ENCODE assay signal across 8 cellular contexts in genomic region chr7:47253650-47254080, GRCh38.
DNase-seq lines count a peak whose midpoint lies in the region; ATAC-seq and TF ChIP-seq lines count a peak whose summit lies in the region.

No MANE protein-coding gene starts in this region.

- peak overlapping the region; percentile 52 for H3K4me3 ChIP-seq in kidney epithelial cell (ENCODE audit: low read depth, low read length)
- H3K4me3 ChIP-seq in spleen = peak overlapping the region; percentile 18 to 70 (median 40)

- peak; percentile 4 for DNase-seq in activated CD4-positive, alpha-beta T cell treated with anti-CD3 and anti-CD28 coated beads for 36 hours
- no peak for DNase-seq in activated CD4-positive, alpha-beta T cell treated with anti-CD3 and anti-CD28 coated beads for 4 hours
- peak; percentile 48 for DNase-seq in NOMO-1 treated with DMSO at 0.1 percent for 48 hours (lab: John Stamatoyannopoulos, UW; ENCODE audit: unreplicated experiment)
- DNase-seq in caudate nucleus (lab: John Stamatoyannopoulos, UW) = peak in 3 of 61 donors; percentile 21 to 30 (median 30)
- DNase-seq in kidney epithelial cell (ENCODE audit: low read depth) = peak; percentile 31
- DNase-seq in spleen = no peak
- DNase-seq in NCI-H2029 treated with DMSO at 0.1 percent for 48 hours (lab: John Stamatoyannopoulos, UW) = no peak

- H3K27ac Mint-ChIP-seq in activated CD4-positive, alpha-beta T cell treated with anti-CD3 and anti-CD28 coated beads for 36 hours = no peak overlapping the region

- H3K4me3 Mint-ChIP-seq in activated CD4-positive, alpha-beta T cell treated with anti-CD3 and anti-CD28 coated beads for 36 hours = no peak overlapping the region

- peaks cover 31% of the 10 kb centered on the region for H3K27me3 Mint-ChIP-seq in activated CD4-positive, alpha-beta T cell treated with anti-CD3 and anti-CD28 coated beads for 36 hours

- ATAC-seq in activated CD4-positive, alpha-beta T cell treated with anti-CD3 and anti-CD28 coated beads for 36 hours = no peak
- ATAC-seq in HG02678 (IDR thresholded peaks at IDR 0.05; ENCODE audit: unreplicated experiment) = peak; percentile 38

- POLR2A ChIA-PET in activated CD4-positive, alpha-beta T cell treated with anti-CD3 and anti-CD28 coated beads for 36 hours (lab: Charles Lee) = no interaction called here

- H3K36me3 ChIP-seq in kidney epithelial cell (ENCODE audit: control insufficient read depth, insufficient read depth, low read length) = no peaks in the 10 kb centered on the region
- no peaks in the 10 kb centered on the region for H3K36me3 ChIP-seq in spleen

- no peak for TF ChIP-seq POLR2A in spleen (IDR thresholded peaks at IDR 0.05)

- peaks cover 7 to 27% (median 21%) of the 10 kb centered on the region in 6 donors for H3K4me1 ChIP-seq in spleen

- H3K4me1 Mint-ChIP-seq in activated CD4-positive, alpha-beta T cell treated with anti-CD3 and anti-CD28 coated beads for 36 hours = peaks cover 3% of the 10 kb centered on the region

- intact Hi-C loops in activated CD4-positive, alpha-beta T cell treated with anti-CD3 and anti-CD28 coated beads for 36 hours (cut with DNase I, micrococcal nuclease) = loop anchor here in 1 of 2 experiments (2.0 kb wide), 1 partner anchor 1331 kb away; no protein-coding TSS in a partner anchor
- intact Hi-C loops in spleen (cut with DNase I; ENCODE audit: low total_unique reads) = no loop called here

- TF ChIP-seq CTCF in kidney epithelial cell (IDR thresholded peaks at IDR 0.05; ENCODE audit: insufficient read depth, low read length, poor library complexity, severe bottlenecking) (no peak), spleen (IDR thresholded peaks at IDR 0.05 in 8 of 11, conservative IDR thresholded peaks at IDR 0.05 in 3 of 11) (no peak)

- H3K9me3 Mint-ChIP-seq in activated CD4-positive, alpha-beta T cell treated with anti-CD3 and anti-CD28 coated beads for 36 hours (ENCODE audit: low read depth) = peaks cover 3% of the 10 kb centered on the region

- H3K9me3 ChIP-seq in spleen = peaks cover 0 to 17% (median 10%) of the 10 kb centered on the region in 8 donors

- WGBS in spleen, 5 donors = 6 to 12% (median 9%) methylated on average over 7 to 14 of the region's 14 CpGs

- H3K27me3 ChIP-seq in kidney epithelial cell (ENCODE audit: control insufficient read depth, insufficient read depth, low read length) (no peaks in the 10 kb centered on the region), spleen (replicated peaks in 1 of 7) (peaks cover 0 to 11% (median 0%) of the 10 kb centered on the region in 7 donors)

- CTCF ChIA-PET in activated CD4-positive, alpha-beta T cell treated with anti-CD3 and anti-CD28 coated beads for 36 hours (lab: Charles Lee) = interaction anchor here (0.6 to 1.1 kb wide), 5 partner anchors 11 to 1127 kb away, joined by 3 to 5 read pairs (median 4); no protein-coding TSS in a partner anchor

- H3K36me3 Mint-ChIP-seq in activated CD4-positive, alpha-beta T cell treated with anti-CD3 and anti-CD28 coated beads for 36 hours (ENCODE audit: low read depth) = no peaks in the 10 kb centered on the region

- H3K27ac ChIP-seq in caudate nucleus (ENCODE audit: low read depth, low read length) = peak overlapping the region; percentile 50
- H3K27ac ChIP-seq in spleen = peak overlapping the region; percentile 58 to 86 (median 82)

Comparison
In these comparisons a context has a peak if more than half of its experiments do, and no peak if none do; other contexts are left out.
1. DNase-seq: peak in activated CD4-positive, alpha-beta T cell treated with anti-CD3 and anti-CD28 coated beads for 36 hours (single experiment), NOMO-1 treated with DMSO at 0.1 percent for 48 hours (single experiment) and kidney epithelial cell (single experiment); none in activated CD4-positive, alpha-beta T cell treated with anti-CD3 and anti-CD28 coated beads for 4 hours (0 of 2), spleen (single experiment) and NCI-H2029 treated with DMSO at 0.1 percent for 48 hours (single experiment).